In genomic region chrX:40434947-40435346, GRCh38 we compare ENCODE assay signal across 8 cellular contexts.
A peak's percentile ranks its signal among the peaks of the same experiment; 100 is the strongest.
DNase-seq lines count a peak whose midpoint lies in the region; ATAC-seq and TF ChIP-seq lines count a peak whose summit lies in the region.

No MANE protein-coding gene starts in this region.

- DNase-seq in GM23248 (peak; percentile 20), NOMO-1 treated with DMSO at 0.1 percent for 48 hours (lab: John Stamatoyannopoulos, UW; ENCODE audit: unreplicated experiment) (peak; percentile 82), pons (ENCODE audit: low spot score) (peak; percentile 82), NCI-H226 (no peak), AML-193 (lab: John Stamatoyannopoulos, UW) (no peak)
- DNase-seq in activated effector memory CD4-positive, alpha-beta T cell treated with anti-CD3 and anti-CD28 coated beads, Interleukin-2, amount 50 U/mL, for 16 hours: no peak

- WGBS in GM23248 (ENCODE audit: low coverage in 1 of 2, low lambda C conversion rate in 2 of 2, missing lambda C conversion rate in 2 of 2), 2 experiments: 4 to 6% methylated on average over 9 to 12 of the region's 14 CpGs
- 54% methylated on average over 2 of the region's 14 CpGs; no CpG with 5 or more reads in 1 of the 2 donors for WGBS in gastroesophageal sphincter (ENCODE audit: low coverage in 1 of 2), 2 donors

- H3K36me3 ChIP-seq in GM23248 (ENCODE audit: low read depth) (no peaks in the 10 kb centered on the region), gastroesophageal sphincter (no peaks in the 10 kb centered on the region)

- H3F3A ChIP-seq in GM23248 (ENCODE audit: insufficient read depth): no peaks in the 10 kb centered on the region

- H3K4me1 ChIP-seq in GM23248 (ENCODE audit: insufficient read depth): no peaks in the 10 kb centered on the region
- peaks cover 0 to 14% (median 0%) of the 10 kb centered on the region in 3 donors for H3K4me1 ChIP-seq in gastroesophageal sphincter

- no peak overlapping the region for H2AFZ ChIP-seq in GM23248

- H3K9me3 ChIP-seq in GM23248 (ENCODE audit: low read depth): no peaks in the 10 kb centered on the region
- H3K9me3 ChIP-seq in gastroesophageal sphincter: no peaks in the 10 kb centered on the region

- H3K27me3 ChIP-seq in GM23248 (replicated peaks; ENCODE audit: insufficient read depth) (no peaks in the 10 kb centered on the region), gastroesophageal sphincter (no peaks in the 10 kb centered on the region)

- no peaks in the 10 kb centered on the region for H3K9me2 ChIP-seq in GM23248 (ENCODE audit: insufficient read depth)

- peak; percentile 39 for ATAC-seq in gastroesophageal sphincter
- no peak for ATAC-seq in GM21447 (IDR thresholded peaks at IDR 0.05; ENCODE audit: unreplicated experiment)

- no peak overlapping the region for H3K4me2 ChIP-seq in GM23248 (ENCODE audit: unreplicated experiment)

- H3K27ac ChIP-seq in GM23248 (no peak overlapping the region), gastroesophageal sphincter (no peak overlapping the region)

- H3K9ac ChIP-seq in GM23248: no peak overlapping the region

- TF ChIP-seq EP300 in gastroesophageal sphincter (IDR thresholded peaks at IDR 0.05): no peak

- H4K20me1 ChIP-seq in GM23248 (ENCODE audit: insufficient read depth): no peaks in the 10 kb centered on the region

- TF ChIP-seq POLR2A in gastroesophageal sphincter (IDR thresholded peaks at IDR 0.05): no peak

- H3K79me2 ChIP-seq in GM23248 (ENCODE audit: insufficient read depth): no peaks in the 10 kb centered on the region

- in situ Hi-C loops in GM23248 (cut with MboI): no loop called here

- no peak for TF ChIP-seq CTCF in gastroesophageal sphincter (IDR thresholded peaks at IDR 0.05)

- H3K4me3 ChIP-seq in GM23248 (no peak overlapping the region), gastroesophageal sphincter (no peak overlapping the region)

Comparison
In these comparisons a context has a peak if more than half of its experiments do, and no peak if none do; other contexts are left out.
1. DNase-seq: peak in GM23248 (single experiment), NOMO-1 treated with DMSO at 0.1 percent for 48 hours (single experiment) and pons (single experiment); none in NCI-H226 (single experiment), AML-193 (0 of 2) and activated effector memory CD4-positive, alpha-beta T cell treated with anti-CD3 and anti-CD28 coated beads, Interleukin-2, amount 50 U/mL, for 16 hours (single experiment).